Comparison of ENCODE assay signal across 26 cellular contexts in the genomic region with DNA sequence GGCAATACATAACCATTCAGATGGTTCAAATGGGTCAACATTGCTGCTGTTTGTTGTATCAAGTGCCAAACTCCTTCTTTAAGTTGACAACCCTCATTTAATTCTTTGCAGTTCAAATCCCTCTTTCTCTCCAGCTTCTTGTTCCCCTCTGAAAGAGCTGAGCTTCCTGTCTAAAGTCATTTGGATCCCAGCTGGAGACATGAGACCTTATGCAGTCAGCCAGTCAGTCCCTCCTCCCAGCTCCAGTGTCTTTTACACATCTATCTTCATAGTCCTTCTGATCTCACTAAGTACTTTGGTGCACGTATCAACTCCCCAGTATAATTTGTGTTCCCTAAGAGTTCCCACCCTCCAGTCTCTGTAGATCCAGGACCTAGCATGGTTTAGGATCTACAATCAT.
"Had no signal": no experiment of that assay in that cellular context is flagged by ENCODE, and none has a peak within 500 bp of the region (broad histone marks: within the 10 kb centered on the region; RNA-seq: fewer than 3 reads in every experiment).

No MANE protein-coding gene starts in this region.

- DNase-seq: cortex of kidney; effector memory CD8-positive, alpha-beta T cell; erythroblast; esophagus squamous epithelium; foreskin melanocyte; hypothalamus; mucosa of descending colon; naive B cell; occipital lobe; ovary; posterior cingulate gyrus; psoas muscle; right cardiac atrium; sigmoid colon; stimulated activated CD4-positive, alpha-beta T cell treated with anti-CD3 and anti-CD28 coated beads, Interleukin-2, amount 100 ng/mL, for 24 hours; stimulated activated CD4-positive, alpha-beta T cell treated with anti-CD3 and anti-CD28 coated beads, Interleukin-4, amount 100 ng/mL, for 4 hours; stimulated activated naive CD8-positive, alpha-beta T cell treated with anti-CD3 and anti-CD28 coated beads, Interleukin-15, Interleukin-2, amounts not matched to agents 100 U/mL and 50 U/mL, for 24 hours; substantia nigra; testis; tibial artery had no signal

- H3K27ac Mint-ChIP-seq: effector memory CD8-positive, alpha-beta T cell; memory B cell; mesothelial cell of epicardium; naive B cell; stimulated activated memory B cell treated with anti-CD40 and anti-IgM and Interleukin-4, amounts not matched to agents 10 μg/mL and 1 μg/mL and 100 μg/mL, for 72 hours; type B pancreatic cell had no signal

- H3K4me1 Mint-ChIP-seq: memory B cell; naive B cell; stimulated activated memory B cell treated with anti-CD40 and anti-IgM and Interleukin-4, amounts not matched to agents 10 μg/mL and 1 μg/mL and 100 μg/mL, for 72 hours had no signal

- ATAC-seq: effector memory CD8-positive, alpha-beta T cell; left lobe of liver; mucosa of descending colon; psoas muscle; right cardiac atrium; stimulated activated memory B cell treated with anti-CD40 and anti-IgM and Interleukin-4, amounts not matched to agents 10 μg/mL and 1 μg/mL and 100 μg/mL, for 72 hours; stimulated activated naive CD8-positive, alpha-beta T cell treated with anti-CD3 and anti-CD28 coated beads, Interleukin-15, Interleukin-2, amounts not matched to agents 100 U/mL and 50 U/mL, for 24 hours had no signal

- H3K9me3 Mint-ChIP-seq: memory B cell; mesothelial cell of epicardium; naive B cell; nephron; stimulated activated memory B cell treated with anti-CD40 and anti-IgM and Interleukin-4, amounts not matched to agents 10 μg/mL and 1 μg/mL and 100 μg/mL, for 72 hours; type B pancreatic cell had no signal

- H3K4me3 Mint-ChIP-seq: effector memory CD8-positive, alpha-beta T cell; memory B cell; mesothelial cell of epicardium; nephron; stimulated activated memory B cell treated with anti-CD40 and anti-IgM and Interleukin-4, amounts not matched to agents 10 μg/mL and 1 μg/mL and 100 μg/mL, for 72 hours; type B pancreatic cell had no signal

- H3K36me3 Mint-ChIP-seq: memory B cell; mesothelial cell of epicardium; naive B cell; stimulated activated memory B cell treated with anti-CD40 and anti-IgM and Interleukin-4, amounts not matched to agents 10 μg/mL and 1 μg/mL and 100 μg/mL, for 72 hours; type B pancreatic cell had no signal

- H3K27me3 Mint-ChIP-seq: effector memory CD8-positive, alpha-beta T cell; memory B cell; naive B cell; stimulated activated memory B cell treated with anti-CD40 and anti-IgM and Interleukin-4, amounts not matched to agents 10 μg/mL and 1 μg/mL and 100 μg/mL, for 72 hours; type B pancreatic cell had no signal
